In the genomic region with DNA sequence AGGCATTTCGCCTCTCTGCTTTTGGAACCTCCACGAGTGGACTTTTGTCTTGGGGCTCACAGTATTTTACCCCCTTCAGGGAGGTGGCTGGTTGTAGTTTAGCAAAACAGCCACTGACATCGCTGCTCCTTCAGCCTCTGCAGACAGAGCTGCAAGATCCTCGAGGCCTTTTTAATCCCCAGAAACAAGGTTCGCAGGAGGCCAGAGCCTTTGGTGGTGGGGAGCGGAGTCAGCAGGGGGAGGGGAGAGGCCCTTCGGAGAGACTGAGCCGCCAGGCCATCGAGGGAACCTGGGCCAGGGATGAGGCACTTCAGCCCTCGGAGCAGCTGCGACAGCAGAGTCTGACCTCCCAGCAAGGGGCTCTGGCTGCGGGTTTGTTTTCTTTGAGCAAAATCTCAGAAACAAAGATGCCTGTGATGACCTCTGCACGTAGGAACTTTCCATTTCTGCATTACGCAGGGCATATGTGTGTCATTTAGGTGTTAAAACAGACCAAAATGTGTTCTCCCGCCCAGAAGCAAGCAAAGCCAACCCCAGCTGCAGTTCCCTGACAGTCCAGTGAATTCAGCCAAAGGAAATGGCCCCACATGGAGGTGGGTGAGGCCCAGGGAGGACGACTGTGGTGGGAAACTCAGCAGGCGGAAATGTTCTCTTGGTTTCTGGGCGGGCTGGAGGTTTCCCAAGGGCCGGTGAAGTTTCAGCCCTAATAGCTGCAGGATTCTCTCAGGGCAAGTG, we compare ENCODE assay signal across 26 cellular contexts.
DNase-seq lines count a peak whose midpoint lies in the region; ATAC-seq and TF ChIP-seq lines count a peak whose summit lies in the region.
"Had no signal": no experiment of that assay in that cellular context is flagged by ENCODE, and none has a peak within 500 bp of the region (broad histone marks: within the 10 kb centered on the region; RNA-seq: fewer than 3 reads in every experiment).

No MANE protein-coding gene starts in this region.

- no peaks in the 10 kb centered on the region for H3K9me3 ChIP-seq in naive thymus-derived CD4-positive, alpha-beta T cell (ENCODE audit: control insufficient read depth in 2 of 3, low read length in 3 of 3)
- H3K9me3 ChIP-seq: prostate gland, uterus had no signal

- H3K4me1 Mint-ChIP-seq in naive thymus-derived CD4-positive, alpha-beta T cell: no peaks in the 10 kb centered on the region

- peak; percentile 28 for TF ChIP-seq CTCF in choroid plexus epithelial cell (conservative IDR thresholded peaks at IDR 0.05; ENCODE audit: low read depth, low read length)

- H3K4me3 ChIP-seq in choroid plexus epithelial cell (ENCODE audit: low read depth, low read length): no peak overlapping the region
- no peak overlapping the region for H3K4me3 ChIP-seq in naive thymus-derived CD4-positive, alpha-beta T cell (ENCODE audit: low read length)
- H3K4me3 ChIP-seq: dorsolateral prefrontal cortex, GM23248, prostate gland, uterus had no signal

- H3K4me3 Mint-ChIP-seq in naive thymus-derived CD4-positive, alpha-beta T cell: no peak overlapping the region
- H3K4me3 Mint-ChIP-seq: naive B cell had no signal

- CTCF ChIA-PET in naive thymus-derived CD4-positive, alpha-beta T cell (lab: Charles Lee): no interaction called here

- H3K36me3 ChIP-seq in naive thymus-derived CD4-positive, alpha-beta T cell (ENCODE audit: control insufficient read depth in 2 of 3, insufficient read depth in 3 of 3, low read length in 3 of 3): no peaks in the 10 kb centered on the region
- H3K36me3 ChIP-seq: prostate gland, uterus had no signal

- peaks cover 0 to 12% (median 7%) of the 10 kb centered on the region in 5 donors for H3K27me3 Mint-ChIP-seq in naive thymus-derived CD4-positive, alpha-beta T cell

- peak; percentile 56 for ATAC-seq in Right ventricle myocardium superior (ENCODE audit: poor library complexity)
- no peak for ATAC-seq in naive thymus-derived CD4-positive, alpha-beta T cell
- ATAC-seq: foreskin keratinocyte had no signal

- POLR2A ChIA-PET in naive thymus-derived CD4-positive, alpha-beta T cell (lab: Charles Lee): no interaction called here

- no peaks in the 10 kb centered on the region for H3K9me3 Mint-ChIP-seq in naive thymus-derived CD4-positive, alpha-beta T cell

- no peaks in the 10 kb centered on the region for H3K36me3 Mint-ChIP-seq in naive thymus-derived CD4-positive, alpha-beta T cell
- H3K36me3 Mint-ChIP-seq: naive B cell had no signal

- H3K27me3 ChIP-seq in naive thymus-derived CD4-positive, alpha-beta T cell (ENCODE audit: control insufficient read depth in 2 of 2, insufficient read depth in 2 of 2, low read length in 2 of 2): no peaks in the 10 kb centered on the region
- H3K27me3 ChIP-seq: foreskin keratinocyte, uterus had no signal

- no peak overlapping the region for H3K27ac ChIP-seq in naive thymus-derived CD4-positive, alpha-beta T cell (ENCODE audit: low read depth, low read length)
- H3K27ac ChIP-seq: C4-2B, dorsolateral prefrontal cortex, foreskin keratinocyte, GM23248, prostate gland, VCaP had no signal

- DNase-seq in Right ventricle myocardium superior (no peak), cardiac septum (ENCODE audit: low spot score) (no peak), choroid plexus epithelial cell (ENCODE audit: low read depth) (peak; percentile 81), left kidney (ENCODE audit: low read depth, low spot score) (peak; percentile 40), smooth muscle cell of the brain vasculature (ENCODE audit: low read depth, low spot score) (peak; percentile 20), posterior vena cava (ENCODE audit: low spot score) (no peak), NCI-H2196 treated with DMSO at 0.1 percent for 48 hours (lab: John Stamatoyannopoulos, UW; ENCODE audit: unreplicated experiment) (no peak)
- DNase-seq in naive thymus-derived CD4-positive, alpha-beta T cell: no peak
- DNase-seq: activated CD4-positive, alpha-beta T cell treated with anti-CD3 and anti-CD28 coated beads, Interleukin-2, amount 50 U/mL, for 48 hours; activated effector memory CD4-positive, alpha-beta T cell treated with Interleukin-2 at 50 U/mL for 16 hours; dorsolateral prefrontal cortex; foreskin keratinocyte; GM23248; hypothalamus; mammary epithelial cell; MM.1S; naive B cell; NCI-H1436 treated with DMSO at 0.1 percent for 48 hours; NCI-H69; SIG-M5; substantia nigra; T-helper 2 cell had no signal

- H3K4me1 ChIP-seq in naive thymus-derived CD4-positive, alpha-beta T cell (ENCODE audit: control insufficient read depth in 2 of 2, insufficient read depth in 2 of 2, low read length in 2 of 2): no peaks in the 10 kb centered on the region
- H3K4me1 ChIP-seq: prostate gland, uterus had no signal

- H3K27ac Mint-ChIP-seq in naive thymus-derived CD4-positive, alpha-beta T cell: no peak overlapping the region

- intact Hi-C loops in Right ventricle myocardium superior (cut with DNase I): no loop called here
- intact Hi-C loops in cardiac septum (cut with DNase I): no loop called here
- intact Hi-C loops in posterior vena cava (cut with DNase I): no loop called here
- intact Hi-C loops in naive thymus-derived CD4-positive, alpha-beta T cell (cut with micrococcal nuclease): no loop called here

Comparison
In these comparisons a context has a peak if more than half of its experiments do, and no peak if none do; other contexts are left out.
1. DNase-seq: peak in choroid plexus epithelial cell (single experiment), left kidney (single experiment) and smooth muscle cell of the brain vasculature (single experiment); none in Right ventricle myocardium superior (single experiment), cardiac septum (single experiment), posterior vena cava (single experiment), naive thymus-derived CD4-positive, alpha-beta T cell (0 of 9) and NCI-H2196 treated with DMSO at 0.1 percent for 48 hours (single experiment).